8 cellular contexts compared by ENCODE assay signal in the genomic region with DNA sequence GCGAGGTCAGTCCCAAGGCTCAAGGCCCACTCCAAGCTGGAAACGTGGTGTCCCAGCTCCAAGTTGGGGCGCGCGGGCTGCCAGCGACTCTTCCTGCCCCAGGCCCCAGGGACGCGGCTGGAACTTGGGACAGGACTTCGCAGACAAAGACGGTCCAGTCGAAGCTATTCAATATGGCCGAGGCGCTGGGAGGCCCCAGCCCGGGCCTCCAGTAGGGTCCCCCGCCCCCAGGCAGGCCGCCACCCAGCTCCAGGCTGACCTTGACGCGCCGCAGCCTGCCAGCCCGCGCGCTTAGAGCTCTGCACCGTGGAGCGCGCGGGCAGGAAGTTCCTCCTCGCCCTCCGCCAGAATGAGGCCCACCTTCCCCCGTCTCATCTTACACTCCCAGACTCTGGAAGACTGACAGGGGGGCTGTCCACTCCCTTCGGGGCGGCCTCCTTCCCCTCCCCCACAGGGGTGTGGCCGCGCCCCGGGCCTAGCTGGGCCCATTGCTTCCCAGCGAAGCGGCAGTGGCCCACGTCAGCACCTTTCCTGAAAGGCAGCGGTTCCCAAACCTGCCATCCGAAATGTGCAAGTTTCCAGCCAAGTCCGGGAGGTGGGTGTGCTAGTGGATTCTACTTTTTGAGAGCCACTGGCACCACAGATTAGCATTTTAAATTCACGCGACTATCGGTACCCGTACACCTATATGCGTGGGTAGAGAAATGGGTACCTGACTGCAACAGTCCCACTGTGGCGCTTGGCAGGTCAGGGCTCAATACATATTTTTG. TPM values are rescaled to one million over a fixed set of nuclear protein-coding genes. Genes with fewer than 3 reads are reported as not detected.
DNase-seq lines count a peak whose midpoint lies in the region; ATAC-seq, FAIRE-seq and TF ChIP-seq lines count a peak whose summit lies in the region.

A gene with protein sequence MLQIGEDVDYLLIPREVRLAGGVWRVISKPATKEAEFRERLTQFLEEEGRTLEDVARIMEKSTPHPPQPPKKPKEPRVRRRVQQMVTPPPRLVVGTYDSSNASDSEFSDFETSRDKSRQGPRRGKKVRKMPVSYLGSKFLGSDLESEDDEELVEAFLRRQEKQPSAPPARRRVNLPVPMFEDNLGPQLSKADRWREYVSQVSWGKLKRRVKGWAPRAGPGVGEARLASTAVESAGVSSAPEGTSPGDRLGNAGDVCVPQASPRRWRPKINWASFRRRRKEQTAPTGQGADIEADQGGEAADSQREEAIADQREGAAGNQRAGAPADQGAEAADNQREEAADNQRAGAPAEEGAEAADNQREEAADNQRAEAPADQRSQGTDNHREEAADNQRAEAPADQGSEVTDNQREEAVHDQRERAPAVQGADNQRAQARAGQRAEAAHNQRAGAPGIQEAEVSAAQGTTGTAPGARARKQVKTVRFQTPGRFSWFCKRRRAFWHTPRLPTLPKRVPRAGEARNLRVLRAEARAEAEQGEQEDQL (minus strand): TSS at position 303 of the 770 bp plus-strand sequence. CDS start 754 bp downstream, outside the sequence.

- peak within 1 kb of the TSS; percentile 93 for H3K4me3 Mint-ChIP-seq in astrocyte (ENCODE audit: unreplicated experiment)

- FAIRE-seq in astrocyte (lab: Jason Lieb, UNC), result no peak
- no peak for FAIRE-seq in RCC 7860 (lab: Jason Lieb, UNC)

- H2AFZ ChIP-seq in GM23248, result peak within 1 kb of the TSS; percentile 63
- H2AFZ ChIP-seq in astrocyte (ENCODE audit: low read depth, low read length), result peak within 1 kb of the TSS; percentile 75

- TF ChIP-seq POLR2A in sigmoid colon (IDR thresholded peaks at IDR 0.05), result peak; percentile 40 to 48

- no peak for TF ChIP-seq EP300 in sigmoid colon (IDR thresholded peaks at IDR 0.05)

- H3K79me2 ChIP-seq in GM23248 (ENCODE audit: insufficient read depth) (peaks cover 14% of the 10 kb centered on the region; the same call in 1 of the 2 replicates), astrocyte (ENCODE audit: insufficient read depth, low read length) (peaks cover 23% of the 10 kb centered on the region)

- H3K36me3 ChIP-seq in GM23248 (ENCODE audit: low read depth) (no peaks in the 10 kb centered on the region), astrocyte (ENCODE audit: insufficient read depth, low read length) (peaks cover 5% of the 10 kb centered on the region), iPS DF 6.9 (ENCODE audit: control insufficient read depth, insufficient read depth, low read length) (no peaks in the 10 kb centered on the region), sigmoid colon (no peaks in the 10 kb centered on the region)

- H3K4me2 ChIP-seq in GM23248 (ENCODE audit: unreplicated experiment), result peak within 1 kb of the TSS; percentile 26
- peak within 1 kb of the TSS; percentile 85 for H3K4me2 ChIP-seq in astrocyte (ENCODE audit: low read length)

- no peak for ATAC-seq in HG03139 (IDR thresholded peaks at IDR 0.05; ENCODE audit: unreplicated experiment)

- no peaks in the 10 kb centered on the region; the same call in 1 of the 2 replicates for H3F3A ChIP-seq in GM23248 (ENCODE audit: insufficient read depth)

- no peaks in the 10 kb centered on the region for H3K27me3 Mint-ChIP-seq in astrocyte (ENCODE audit: low read depth, unreplicated experiment)

- TF ChIP-seq CTCF in astrocyte (IDR thresholded peaks at IDR 0.05; ENCODE audit: insufficient read depth, low read depth, low read length) (no peak), sigmoid colon (IDR thresholded peaks at IDR 0.05) (no peak)

- H3K9me3 ChIP-seq in GM23248 (ENCODE audit: low read depth), result no peaks in the 10 kb centered on the region
- H3K9me3 ChIP-seq in astrocyte (ENCODE audit: insufficient read depth, low read depth, low read length), result no peaks in the 10 kb centered on the region
- H3K9me3 ChIP-seq in iPS DF 6.9 (ENCODE audit: control insufficient read depth, insufficient read depth, low read length), result no peaks in the 10 kb centered on the region
- no peaks in the 10 kb centered on the region for H3K9me3 ChIP-seq in sigmoid colon

- H3K36me3 Mint-ChIP-seq in astrocyte (ENCODE audit: low read depth, unreplicated experiment), result peaks cover 9% of the 10 kb centered on the region

- no peaks in the 10 kb centered on the region for H3K9me2 ChIP-seq in GM23248 (ENCODE audit: insufficient read depth)

- H3K9ac ChIP-seq in GM23248, result peak within 1 kb of the TSS; percentile 65
- peak within 1 kb of the TSS; percentile 71 for H3K9ac ChIP-seq in astrocyte (ENCODE audit: low read length)

- peak within 1 kb of the TSS; percentile 83 for H3K27ac Mint-ChIP-seq in astrocyte (ENCODE audit: unreplicated experiment)

- peaks cover under 1% of the 10 kb centered on the region for H3K9me3 Mint-ChIP-seq in astrocyte (ENCODE audit: unreplicated experiment)

- H3K4me1 Mint-ChIP-seq in astrocyte (ENCODE audit: low read depth, unreplicated experiment), result peaks cover 23% of the 10 kb centered on the region

- H3K27ac ChIP-seq in GM23248, result no peak within 1 kb of the TSS; the same call in 1 of the 2 replicates
- H3K27ac ChIP-seq in astrocyte (ENCODE audit: low read depth, low read length), result peak within 1 kb of the TSS; percentile 54
- no peak within 1 kb of the TSS for H3K27ac ChIP-seq in iPS DF 6.9 (ENCODE audit: low read length)
- H3K27ac ChIP-seq in sigmoid colon, result peak within 1 kb of the TSS; percentile 38 to 75 (median 66)

- peak; percentile 74 for DNase-seq in GM23248
- peak; percentile 95 for DNase-seq in astrocyte (ENCODE audit: low read depth)
- peak; percentile 82 for DNase-seq in iPS DF 6.9 (ENCODE audit: low read depth, low spot score)
- peak; percentile 95 for DNase-seq in sigmoid colon
- DNase-seq in RCC 7860 (ENCODE audit: low spot score), result no peak
- no peak for DNase-seq in cerebellum (ENCODE audit: low spot score)
- no peak for DNase-seq in activated CD4-positive, CD25-positive, alpha-beta regulatory T cell (lab: John Stamatoyannopoulos, UW)

- 20 to 26% methylated on average over 32 to 44 of the region's 46 CpGs for WGBS in GM23248 (ENCODE audit: low coverage in 1 of 2, low lambda C conversion rate in 2 of 2, missing lambda C conversion rate in 2 of 2), 2 experiments
- no CpG with 5 or more reads among the region's 46 CpGs for WGBS in iPS DF 6.9 (ENCODE audit: insufficient coverage, insufficient read length)
- 18 to 19% methylated on average over 46 of the region's 46 CpGs for WGBS in sigmoid colon, 2 donors

- H3K4me1 ChIP-seq in GM23248 (ENCODE audit: insufficient read depth) (peaks cover 4% of the 10 kb centered on the region; the same call in 1 of the 2 replicates), astrocyte (ENCODE audit: insufficient read depth, low read length) (peaks cover 32% of the 10 kb centered on the region), iPS DF 6.9 (ENCODE audit: control insufficient read depth, insufficient read depth, low read length) (peaks cover 4% of the 10 kb centered on the region; the same call in 1 of the 2 replicates), sigmoid colon (peaks cover 0 to 57% (median 43%) of the 10 kb centered on the region in 4 donors)

- 0 out of 2 replicates have a peak, but pooled peaks cover 10% of the 10 kb centered on the region for H3K27me3 ChIP-seq in GM23248 (replicated peaks; ENCODE audit: insufficient read depth)
- no peaks in the 10 kb centered on the region for H3K27me3 ChIP-seq in astrocyte (ENCODE audit: insufficient read depth, low read length)
- no peaks in the 10 kb centered on the region for H3K27me3 ChIP-seq in iPS DF 6.9 (ENCODE audit: control insufficient read depth, insufficient read depth, low read length)
- peaks cover 9 to 77% (median 56%) of the 10 kb centered on the region in 3 donors for H3K27me3 ChIP-seq in sigmoid colon

- H4K20me1 ChIP-seq in GM23248 (ENCODE audit: insufficient read depth) (no peaks in the 10 kb centered on the region), astrocyte (ENCODE audit: insufficient read depth, low read length) (peaks cover 29% of the 10 kb centered on the region)

- in situ Hi-C loops in GM23248 (cut with MboI), result no loop called here

- intact Hi-C loops in sigmoid colon (cut with DNase I), result no loop called here

- H3K4me3 ChIP-seq in GM23248 (peak within 1 kb of the TSS; percentile 67), astrocyte (ENCODE audit: insufficient read depth, low read depth, low read length) (peak within 1 kb of the TSS; percentile 59), iPS DF 6.9 (ENCODE audit: low read length) (peak within 1 kb of the TSS; percentile 65; the same call in 1 of the 2 replicates), sigmoid colon (peak within 1 kb of the TSS; percentile 35 to 56 (median 44))

RNA-seq across cellular contexts. Expression of the gene that starts here (rescaled TPM):
- 8.9 and 10.1 TPM in 2 replicates for total RNA-seq in GM23248 (2014; rRNA removed; shearing (Covaris generic))
- 5.5 and 6.0 TPM in 2 replicates for polyA plus RNA-seq in GM23248 (2016; fragmentation: Nextera tagmentation; extraction: Ambion mirVana)
- 35.5 and 45.5 TPM in 2 replicates for total RNA-seq in astrocyte
- 1 to 10 TPM; 3.5 to 6.1 (median 5.2) TPM for total RNA-seq in sigmoid colon
- polyA plus RNA-seq in sigmoid colon, result 1 to 10 TPM in 2 of 3 donors, under 1 TPM in 1; 0.69 to 2.4 (median 1.9) TPM
- 7.7 TPM for total RNA-seq in cerebellum

Comparison
In these comparisons a context has a peak if more than half of its experiments do, and no peak if none do; other contexts are left out.
1. DNase-seq: peak in GM23248 (single experiment), astrocyte (single experiment), iPS DF 6.9 (single experiment) and sigmoid colon (single experiment); none in RCC 7860 (single experiment), cerebellum (single experiment) and activated CD4-positive, CD25-positive, alpha-beta regulatory T cell (0 of 4).
2. H3K27ac ChIP-seq: peak in astrocyte (single experiment) and sigmoid colon (4 of 4); none in GM23248 (single experiment) and iPS DF 6.9 (single experiment).
3. Peak in every context shown above with its lines, with median percentiles within 50 percentile points of each other: H3K4me3 ChIP-seq.